11 cellular contexts compared by ENCODE assay signal in genomic region chr5:108729306-108729645, GRCh38. TPM values are rescaled to one million over a fixed set of nuclear protein-coding genes. Genes with fewer than 3 reads are reported as not detected.
A peak's percentile ranks its signal among the peaks of the same experiment; 100 is the strongest.
DNase-seq lines count a peak whose midpoint lies in the region; ATAC-seq and TF ChIP-seq lines count a peak whose summit lies in the region.
"Had no signal": no experiment of that assay in that cellular context is flagged by ENCODE, and none has a peak within 500 bp of the region (broad histone marks: within the 10 kb centered on the region; RNA-seq: fewer than 3 reads in every experiment).

No MANE protein-coding gene starts in this region.

- H3K27me3 Mint-ChIP-seq in memory B cell = no peaks in the 10 kb centered on the region

- H3K27me3 ChIP-seq in left ventricle myocardium inferior (ENCODE audit: low read depth) (no peaks in the 10 kb centered on the region), right atrium auricular region (no peaks in the 10 kb centered on the region), adipocyte (replicated peaks; ENCODE audit: control insufficient read depth, insufficient read depth, low read length) (no peaks in the 10 kb centered on the region), esophagus squamous epithelium (no peaks in the 10 kb centered on the region)

- H3K27ac Mint-ChIP-seq in memory B cell = peak overlapping the region; percentile 97

- TF ChIP-seq CTCF in left ventricle myocardium inferior (IDR thresholded peaks at IDR 0.05; ENCODE audit: borderline replicate concordance) (no peak), right atrium auricular region (IDR thresholded peaks at IDR 0.05) (no peak), GM10266 (IDR thresholded peaks at IDR 0.05; ENCODE audit: control insufficient read depth, insufficient read depth, low read depth, missing control alignments) (no peak), esophagus squamous epithelium (IDR thresholded peaks at IDR 0.05) (no peak)

- H3K4me3 ChIP-seq in left ventricle myocardium inferior (peak overlapping the region; percentile 86), right atrium auricular region (no peak overlapping the region), adipocyte (ENCODE audit: low read length) (peak overlapping the region; percentile 94), esophagus squamous epithelium (peak overlapping the region in 2 of 4 donors; percentile 81 to 91)
- H3K4me3 ChIP-seq: mucosa of descending colon had no signal

- ATAC-seq in memory B cell (ENCODE audit: low read depth) (no peak), GM21528 (IDR thresholded peaks at IDR 0.05; ENCODE audit: low FRiP score, unreplicated experiment) (no peak)
- ATAC-seq: mucosa of descending colon had no signal

- WGBS in esophagus squamous epithelium, 2 donors = 45 to 52% methylated on average over 7 of the region's 7 CpGs

- peaks cover 28% of the 10 kb centered on the region for H3K4me1 Mint-ChIP-seq in memory B cell

- no peak for DNase-seq in left ventricle myocardium inferior
- no peak for DNase-seq in right atrium auricular region (ENCODE audit: low spot score)
- DNase-seq in adipocyte (ENCODE audit: low read depth) = no peak
- DNase-seq in memory B cell (ENCODE audit: low spot score in 2 of 2) = no peak
- DNase-seq in GM10266 (ENCODE audit: extremely low spot score) = no peak
- DNase-seq in ecto neural progenitor cell (ENCODE audit: low spot score) = no peak
- DNase-seq in esophagus squamous epithelium (lab: John Stamatoyannopoulos, UW) = no peak
- DNase-seq: mucosa of descending colon, NCI-H1048, Right ventricle myocardium superior had no signal

- intact Hi-C loops in left ventricle myocardium inferior (cut with micrococcal nuclease) = no loop called here
- intact Hi-C loops in esophagus squamous epithelium (cut with DNase I) = no loop called here

- peaks cover 22% of the 10 kb centered on the region for H3K4me1 ChIP-seq in left ventricle myocardium inferior
- peaks cover 0 to 6% of the 10 kb centered on the region in 2 donors for H3K4me1 ChIP-seq in right atrium auricular region
- H3K4me1 ChIP-seq in adipocyte (ENCODE audit: control insufficient read depth, insufficient read depth, low read length) = peaks cover 17% of the 10 kb centered on the region
- peaks cover 4 to 40% (median 10%) of the 10 kb centered on the region in 3 donors for H3K4me1 ChIP-seq in esophagus squamous epithelium

- H3K27ac ChIP-seq in left ventricle myocardium inferior (replicated peaks) (peak overlapping the region; percentile 94), right atrium auricular region (peak overlapping the region in 1 of 2 donors; percentile 84), esophagus squamous epithelium (no peak overlapping the region)

- no peak for TF ChIP-seq POLR2A in esophagus squamous epithelium (IDR thresholded peaks at IDR 0.05)

- H3K4me3 Mint-ChIP-seq in memory B cell = peak overlapping the region; percentile 83

- H3K36me3 Mint-ChIP-seq in memory B cell = no peaks in the 10 kb centered on the region

- H3K9me3 ChIP-seq in left ventricle myocardium inferior (replicated peaks) = no peaks in the 10 kb centered on the region
- no peaks in the 10 kb centered on the region for H3K9me3 ChIP-seq in right atrium auricular region
- H3K9me3 ChIP-seq in adipocyte (ENCODE audit: control insufficient read depth, low read length) = no peaks in the 10 kb centered on the region
- H3K9me3 ChIP-seq in esophagus squamous epithelium = no peaks in the 10 kb centered on the region
- H3K9me3 ChIP-seq: mucosa of descending colon had no signal

- H3K36me3 ChIP-seq in left ventricle myocardium inferior = no peaks in the 10 kb centered on the region
- H3K36me3 ChIP-seq in right atrium auricular region = no peaks in the 10 kb centered on the region
- no peaks in the 10 kb centered on the region for H3K36me3 ChIP-seq in adipocyte (ENCODE audit: control insufficient read depth, insufficient read depth, low read length, severe bottlenecking)
- H3K36me3 ChIP-seq in esophagus squamous epithelium = no peaks in the 10 kb centered on the region

- no peak overlapping the region for H3K9ac ChIP-seq in adipocyte (ENCODE audit: low read length)

- no peaks in the 10 kb centered on the region for H3K9me3 Mint-ChIP-seq in memory B cell

RNA-seq across cellular contexts. Expression of gene FER, which starts 18.4 kb away (rescaled TPM):
- total RNA-seq in left ventricle myocardium inferior (13.4 TPM), right atrium auricular region (10 to 100 TPM; 10.6 to 12.9 TPM), esophagus squamous epithelium (10 to 100 TPM; 13.4 to 30.0 (median 19.6) TPM)

Comparison
In these comparisons a context has a peak if more than half of its experiments do, and no peak if none do; other contexts are left out.
1. H3K4me3 ChIP-seq: peak in left ventricle myocardium inferior (single experiment) and adipocyte (single experiment); none in right atrium auricular region (0 of 2).